Comparison of ENCODE assay signal across 15 cellular contexts in the genomic region with DNA sequence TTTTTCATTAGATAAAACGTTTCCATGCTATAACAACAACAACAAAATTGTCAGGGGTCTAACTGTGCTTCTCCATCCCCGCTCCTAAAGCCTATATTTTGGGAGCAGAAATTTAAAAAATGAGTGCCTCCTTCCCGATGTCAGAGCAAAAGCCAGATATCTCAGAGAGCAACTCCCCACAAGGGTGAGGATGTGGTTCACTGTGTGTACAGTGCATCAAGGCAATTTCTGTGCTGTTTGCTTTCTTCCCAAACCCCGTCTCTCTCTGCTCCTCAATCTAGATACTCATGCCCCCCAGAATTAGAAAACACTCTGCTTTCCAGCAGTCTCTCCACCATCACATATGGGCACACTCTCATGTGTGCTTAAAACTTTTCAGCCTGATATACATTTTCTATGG.
DNase-seq lines count a peak whose midpoint lies in the region; ATAC-seq and TF ChIP-seq lines count a peak whose summit lies in the region.
"Had no signal": no experiment of that assay in that cellular context is flagged by ENCODE, and none has a peak within 500 bp of the region (broad histone marks: within the 10 kb centered on the region; RNA-seq: fewer than 3 reads in every experiment).

No MANE protein-coding gene starts in this region.

- peak overlapping the region; percentile 33 for H3K4me3 ChIP-seq in effector memory CD4-positive, alpha-beta T cell (ENCODE audit: insufficient read depth, low read depth, low read length, poor library complexity, severe bottlenecking)
- H3K4me3 ChIP-seq in vagina, result no peak overlapping the region
- H3K4me3 ChIP-seq: gastrocnemius medialis, pancreas, smooth muscle cell, thyroid gland had no signal

- H3K36me3 Mint-ChIP-seq in activated naive CD4-positive, alpha-beta T cell treated with anti-CD3 and anti-CD28 coated beads, Interleukin-2, amount 50 U/mL, for 24 hours, result no peaks in the 10 kb centered on the region
- no peaks in the 10 kb centered on the region for H3K36me3 Mint-ChIP-seq in T-helper 17 cell (ENCODE audit: low read depth)

- no peaks in the 10 kb centered on the region for H3K27me3 Mint-ChIP-seq in activated naive CD4-positive, alpha-beta T cell treated with anti-CD3 and anti-CD28 coated beads, Interleukin-2, amount 50 U/mL, for 24 hours
- H3K27me3 Mint-ChIP-seq in T-helper 17 cell, result no peaks in the 10 kb centered on the region

- no peaks in the 10 kb centered on the region for H3K9me3 ChIP-seq in T-helper 17 cell (ENCODE audit: control insufficient read depth, low read length, poor library complexity, severe bottlenecking)
- H3K9me3 ChIP-seq in effector memory CD4-positive, alpha-beta T cell (ENCODE audit: control insufficient read depth, low read length), result no peaks in the 10 kb centered on the region
- no peaks in the 10 kb centered on the region for H3K9me3 ChIP-seq in vagina
- H3K9me3 ChIP-seq: gastrocnemius medialis, pancreas, thyroid gland had no signal

- H3K4me1 ChIP-seq in effector memory CD4-positive, alpha-beta T cell (ENCODE audit: control insufficient read depth, insufficient read depth, low read length, poor library complexity, severe bottlenecking), result peaks cover 21% of the 10 kb centered on the region
- peaks cover 6% of the 10 kb centered on the region for H3K4me1 ChIP-seq in vagina
- H3K4me1 ChIP-seq: gastrocnemius medialis, thyroid gland had no signal

- intact Hi-C loops in vagina (cut with DNase I), result no loop called here

- peak overlapping the region; percentile 94 for H3K27ac Mint-ChIP-seq in activated naive CD4-positive, alpha-beta T cell treated with anti-CD3 and anti-CD28 coated beads, Interleukin-2, amount 50 U/mL, for 24 hours
- H3K27ac Mint-ChIP-seq in T-helper 17 cell, result peak overlapping the region; percentile 99

- peaks cover 87% of the 10 kb centered on the region for H3K4me1 Mint-ChIP-seq in activated naive CD4-positive, alpha-beta T cell treated with anti-CD3 and anti-CD28 coated beads, Interleukin-2, amount 50 U/mL, for 24 hours
- H3K4me1 Mint-ChIP-seq in T-helper 17 cell, result peaks cover 54% of the 10 kb centered on the region

- H3K36me3 ChIP-seq in effector memory CD4-positive, alpha-beta T cell (ENCODE audit: control insufficient read depth, insufficient read depth, low read length), result no peaks in the 10 kb centered on the region
- H3K36me3 ChIP-seq in vagina, result no peaks in the 10 kb centered on the region
- H3K36me3 ChIP-seq: gastrocnemius medialis, pancreas, thyroid gland had no signal

- no peak for TF ChIP-seq CTCF in vagina (IDR thresholded peaks at IDR 0.05)

- H3K27me3 ChIP-seq in effector memory CD4-positive, alpha-beta T cell (replicated peaks; ENCODE audit: control insufficient read depth, insufficient read depth, low read length, poor library complexity, severe bottlenecking), result no peaks in the 10 kb centered on the region
- H3K27me3 ChIP-seq in vagina, result no peaks in the 10 kb centered on the region
- H3K27me3 ChIP-seq: gastrocnemius medialis, pancreas, thyroid gland had no signal

- DNase-seq in activated naive CD4-positive, alpha-beta T cell treated with Interleukin-2 at 50 U/mL for 16 hours, result no peak
- no peak for DNase-seq in T-helper 17 cell
- DNase-seq in effector memory CD4-positive, alpha-beta T cell, result no peak
- no peak for DNase-seq in vagina (ENCODE audit: extremely low spot score in 2 of 2)
- DNase-seq in SW480 (ENCODE audit: low spot score), result no peak
- DNase-seq: activated gamma-delta T cell, gastrocnemius medialis, islet precursor cell, midbrain, pancreas, thyroid gland had no signal

- H3K9me3 Mint-ChIP-seq in activated naive CD4-positive, alpha-beta T cell treated with anti-CD3 and anti-CD28 coated beads, Interleukin-2, amount 50 U/mL, for 24 hours, result no peaks in the 10 kb centered on the region

- H3K27ac ChIP-seq in effector memory CD4-positive, alpha-beta T cell (ENCODE audit: insufficient read depth, low read length, poor library complexity, severe bottlenecking), result peak overlapping the region; percentile 60
- H3K27ac ChIP-seq in vagina, result peak overlapping the region; percentile 24
- H3K27ac ChIP-seq: gastrocnemius medialis, pancreas, thyroid gland had no signal

- peak overlapping the region; percentile 71 for H3K4me3 Mint-ChIP-seq in activated naive CD4-positive, alpha-beta T cell treated with anti-CD3 and anti-CD28 coated beads, Interleukin-2, amount 50 U/mL, for 24 hours
- peak overlapping the region; percentile 91 for H3K4me3 Mint-ChIP-seq in T-helper 17 cell

- ATAC-seq in T-helper 17 cell (peak; percentile 55), GM21825 (IDR thresholded peaks at IDR 0.05; ENCODE audit: unreplicated experiment) (no peak), HG03571 (IDR thresholded peaks at IDR 0.05; ENCODE audit: unreplicated experiment) (no peak)
- ATAC-seq: gastrocnemius medialis, pancreas had no signal

- TF ChIP-seq POLR2A in vagina (IDR thresholded peaks at IDR 0.05), result no peak
